ENCODE assay signal across 11 cellular contexts in the genomic region with DNA sequence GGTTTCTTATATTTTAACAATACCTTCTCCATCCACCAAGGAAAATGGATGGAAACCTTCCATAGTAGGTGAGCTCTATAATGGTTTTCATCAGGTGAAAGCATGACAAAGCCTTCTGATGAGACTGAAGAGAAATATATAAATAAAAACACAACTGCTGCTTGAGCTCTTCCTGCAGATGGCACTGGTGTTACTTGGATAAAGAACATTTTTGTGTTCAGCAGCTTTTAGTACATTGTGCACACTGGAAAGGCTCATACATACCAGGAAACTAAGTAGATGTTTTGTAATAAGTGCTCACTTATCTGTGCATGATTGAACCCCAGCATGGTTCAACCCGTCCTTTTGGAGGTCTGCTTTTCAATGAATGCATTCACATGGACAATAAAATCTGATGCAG.
DNase-seq lines count a peak whose midpoint lies in the region; ATAC-seq and TF ChIP-seq lines count a peak whose summit lies in the region.
"Had no signal": no experiment of that assay in that cellular context is flagged by ENCODE, and none has a peak within 500 bp of the region (broad histone marks: within the 10 kb centered on the region; RNA-seq: fewer than 3 reads in every experiment).

No MANE protein-coding gene starts in this region.

- DNase-seq in BE2C (no peak), Karpas-422 (peak; percentile 50), adipocyte (ENCODE audit: low read depth) (peak; percentile 0), kidney glomerular epithelial cell (lab: John Stamatoyannopoulos, UW) (peak; percentile 27), NCI-H128 (lab: John Stamatoyannopoulos, UW; ENCODE audit: unreplicated experiment) (no peak), body of pancreas (no peak), omental fat pad (ENCODE audit: low spot score) (no peak)
- DNase-seq in activated CD4-positive, alpha-beta T cell treated with anti-CD3 and anti-CD28 coated beads, Interleukin-2, amount 50 U/mL, for 4 hours: no peak
- DNase-seq: activated CD4-positive, alpha-beta memory T cell treated with anti-CD3 and anti-CD28 coated beads for 36 hours had no signal

- no peak for TF ChIP-seq POLR2A in body of pancreas (IDR thresholded peaks at IDR 0.05)

- H3K4me3 ChIP-seq in BE2C (ENCODE audit: low read depth, low read length) (no peak overlapping the region), Karpas-422 (ENCODE audit: low read length) (no peak overlapping the region), adipocyte (ENCODE audit: low read length) (no peak overlapping the region), body of pancreas (no peak overlapping the region)
- H3K4me3 ChIP-seq: cardiac muscle cell, suprapubic skin had no signal

- H3K9ac ChIP-seq in Karpas-422 (ENCODE audit: low read length): no peak overlapping the region
- no peak overlapping the region for H3K9ac ChIP-seq in adipocyte (ENCODE audit: low read length)

- no peaks in the 10 kb centered on the region for H4K20me1 ChIP-seq in Karpas-422 (ENCODE audit: insufficient read depth, low read depth, low read length)

- no peak overlapping the region for H3K4me2 ChIP-seq in Karpas-422 (ENCODE audit: low read depth, low read length, poor library complexity, severe bottlenecking)

- TF ChIP-seq CTCF in BE2C (IDR thresholded peaks at IDR 0.05; ENCODE audit: low read depth, low read length) (peak; percentile 28), body of pancreas (IDR thresholded peaks at IDR 0.05) (no peak), omental fat pad (IDR thresholded peaks at IDR 0.05) (no peak)

- H3K36me3 ChIP-seq in BE2C: no peaks in the 10 kb centered on the region
- no peaks in the 10 kb centered on the region for H3K36me3 ChIP-seq in Karpas-422 (ENCODE audit: insufficient read depth, low read length)
- H3K36me3 ChIP-seq in adipocyte (ENCODE audit: control insufficient read depth, insufficient read depth, low read length, severe bottlenecking): no peaks in the 10 kb centered on the region
- H3K36me3 ChIP-seq in body of pancreas (replicated peaks in 1 of 2; ENCODE audit: insufficient read depth in 1 of 2, low read depth in 2 of 2): no peaks in the 10 kb centered on the region
- H3K36me3 ChIP-seq: cardiac muscle cell, suprapubic skin had no signal

- no peak overlapping the region for H2AFZ ChIP-seq in Karpas-422 (ENCODE audit: low read length)

- no peak overlapping the region for H3K27ac ChIP-seq in Karpas-422 (ENCODE audit: low read length)
- no peak overlapping the region for H3K27ac ChIP-seq in body of pancreas
- H3K27ac ChIP-seq: cardiac muscle cell, suprapubic skin had no signal

- no peaks in the 10 kb centered on the region for H3K27me3 ChIP-seq in BE2C
- H3K27me3 ChIP-seq in Karpas-422 (ENCODE audit: low read length): no peaks in the 10 kb centered on the region
- H3K27me3 ChIP-seq in adipocyte (replicated peaks; ENCODE audit: control insufficient read depth, insufficient read depth, low read length): no peaks in the 10 kb centered on the region
- no peaks in the 10 kb centered on the region for H3K27me3 ChIP-seq in body of pancreas
- H3K27me3 ChIP-seq: cardiac muscle cell, suprapubic skin had no signal

- no peaks in the 10 kb centered on the region for H3K9me2 ChIP-seq in Karpas-422 (replicated peaks; ENCODE audit: insufficient read depth, low read length)

- ATAC-seq in body of pancreas: no peak
- no peak for ATAC-seq in omental fat pad (ENCODE audit: low FRiP score)

- WGBS in body of pancreas, 2 donors: 16 to 29% methylated on average over 1 of the region's 1 CpG

- H3K9me3 ChIP-seq in BE2C: no peaks in the 10 kb centered on the region
- H3K9me3 ChIP-seq in Karpas-422 (ENCODE audit: low read length): peaks cover under 1% of the 10 kb centered on the region; the same call in 1 of the 2 replicates
- H3K9me3 ChIP-seq in adipocyte (ENCODE audit: control insufficient read depth, low read length): no peaks in the 10 kb centered on the region
- no peaks in the 10 kb centered on the region for H3K9me3 ChIP-seq in body of pancreas
- H3K9me3 ChIP-seq: suprapubic skin had no signal

- intact Hi-C loops in body of pancreas (cut with DNase I): no loop called here

- H3K79me2 ChIP-seq in Karpas-422 (ENCODE audit: low read length): no peaks in the 10 kb centered on the region

- H3K4me1 ChIP-seq in BE2C: no peaks in the 10 kb centered on the region
- H3K4me1 ChIP-seq in Karpas-422 (ENCODE audit: low read length): no peaks in the 10 kb centered on the region
- no peaks in the 10 kb centered on the region for H3K4me1 ChIP-seq in adipocyte (ENCODE audit: control insufficient read depth, insufficient read depth, low read length)
- no peaks in the 10 kb centered on the region for H3K4me1 ChIP-seq in body of pancreas

Comparison
In these comparisons a context has a peak if more than half of its experiments do, and no peak if none do; other contexts are left out.
1. DNase-seq: peak in Karpas-422 (single experiment), adipocyte (single experiment) and kidney glomerular epithelial cell (single experiment); none in BE2C (single experiment), NCI-H128 (single experiment), body of pancreas (0 of 4), activated CD4-positive, alpha-beta T cell treated with anti-CD3 and anti-CD28 coated beads, Interleukin-2, amount 50 U/mL, for 4 hours (0 of 2) and omental fat pad (single experiment).